Comparison of ENCODE assay signal across 8 cellular contexts in the genomic region with DNA sequence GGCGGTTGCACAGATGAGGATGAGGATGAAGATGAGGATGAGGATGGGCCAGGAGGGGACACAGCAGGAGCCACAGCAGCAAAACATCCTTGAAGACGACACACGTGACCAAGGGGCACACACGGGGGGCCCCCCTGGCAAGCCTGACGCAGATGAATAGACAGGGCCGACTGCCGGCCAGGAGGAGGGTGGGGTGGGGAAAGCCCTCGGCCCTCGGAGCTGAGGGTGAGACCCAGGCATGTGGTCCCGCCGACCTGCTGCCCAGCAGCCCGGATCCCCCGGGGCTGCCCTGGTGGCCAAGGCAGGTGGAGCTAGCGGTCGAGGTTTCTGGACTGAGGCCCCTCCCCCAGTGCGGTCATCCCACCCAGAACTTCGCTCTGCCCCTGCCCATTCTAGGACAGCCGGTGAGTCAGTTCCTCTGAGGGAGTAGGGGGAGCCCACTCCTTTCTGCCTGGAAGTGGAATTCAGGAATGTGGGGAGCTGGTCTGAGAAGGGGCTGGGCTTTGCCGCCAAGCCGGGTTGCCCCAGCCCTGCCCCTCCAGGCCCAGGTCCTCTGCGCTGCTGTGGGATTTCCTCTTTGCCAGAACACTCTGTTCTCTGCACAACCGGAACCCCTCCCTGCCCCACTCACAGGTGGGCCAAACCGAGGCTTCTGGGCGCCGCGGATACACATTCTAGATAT. TPM values are rescaled to one million over a fixed set of nuclear protein-coding genes. Genes with fewer than 3 reads are reported as not detected.
DNase-seq lines count a peak whose midpoint lies in the region; ATAC-seq, FAIRE-seq and TF ChIP-seq lines count a peak whose summit lies in the region.

No MANE protein-coding gene starts in this region.

- H3K36me3 ChIP-seq in BLaER1: no peaks in the 10 kb centered on the region
- H3K36me3 ChIP-seq in colonic mucosa: no peaks in the 10 kb centered on the region
- H3K36me3 ChIP-seq in muscle layer of colon (ENCODE audit: insufficient read depth, low read length): no peaks in the 10 kb centered on the region

- no peaks in the 10 kb centered on the region for H3K9me3 ChIP-seq in BLaER1
- no peaks in the 10 kb centered on the region for H3K9me3 ChIP-seq in colonic mucosa
- H3K9me3 ChIP-seq in muscle layer of colon (ENCODE audit: low read length): no peaks in the 10 kb centered on the region

- H3K9ac ChIP-seq in BLaER1 (no peak overlapping the region), colonic mucosa (ENCODE audit: low read depth in 2 of 2, low read length in 2 of 2) (no peak overlapping the region), muscle layer of colon (ENCODE audit: low read length) (no peak overlapping the region)

- intact Hi-C loops in colonic mucosa (cut with DNase I): loop anchor here (10.0 kb wide), 1 partner anchor 157 kb away; no protein-coding TSS in a partner anchor

- TF ChIP-seq POLR2A in GM12892 (IDR thresholded peaks at IDR 0.05; ENCODE audit: low read depth, low read length): no peak

- TF ChIP-seq CTCF in colonic mucosa (IDR thresholded peaks at IDR 0.05): no peak

- peak overlapping the region; percentile 85 for H3K27ac ChIP-seq in BLaER1
- peak overlapping the region; percentile 74 for H3K27ac ChIP-seq in colonic mucosa
- H3K27ac ChIP-seq in muscle layer of colon (ENCODE audit: low read depth, low read length): peak overlapping the region; percentile 24

- H3K4me3 ChIP-seq in BLaER1: peak overlapping the region; percentile 56
- H3K4me3 ChIP-seq in colonic mucosa: no peak overlapping the region
- no peak overlapping the region for H3K4me3 ChIP-seq in muscle layer of colon (ENCODE audit: low read depth in 1 of 2, low read length in 2 of 2)

- H3K4me2 ChIP-seq in BLaER1: peak overlapping the region; percentile 95

- H3K4me1 ChIP-seq in BLaER1: peaks cover 93% of the 10 kb centered on the region
- peaks cover 27% of the 10 kb centered on the region for H3K4me1 ChIP-seq in colonic mucosa
- H3K4me1 ChIP-seq in muscle layer of colon (ENCODE audit: insufficient read depth, low read length): peaks cover 47% of the 10 kb centered on the region

- no peaks in the 10 kb centered on the region for H4K20me1 ChIP-seq in BLaER1

- FAIRE-seq in GM12892 (lab: Jason Lieb, UNC): no peak

- H3K27me3 ChIP-seq in BLaER1 (no peaks in the 10 kb centered on the region), colonic mucosa (no peaks in the 10 kb centered on the region), muscle layer of colon (ENCODE audit: control insufficient read depth in 1 of 2, insufficient read depth in 2 of 2, low read length in 2 of 2) (peaks cover 0 to 16% of the 10 kb centered on the region in 2 donors)

- DNase-seq in colonic mucosa (no peak), GM12892 (ENCODE audit: insufficient read length) (no peak), SIG-M5 (lab: John Stamatoyannopoulos, UW) (no peak)

- ATAC-seq in GM21825 (IDR thresholded peaks at IDR 0.05; ENCODE audit: unreplicated experiment) (peak; percentile 52), SK-N-SH treated with all-trans-retinoic acid at 6 μM for 48 hours (peak; percentile 34), GM21717 (IDR thresholded peaks at IDR 0.05; ENCODE audit: unreplicated experiment) (no peak)

TF ChIP-seq in SK-N-SH treated with all-trans-retinoic acid at 6 μM for 48 hours, 23 proteins besides CTCF, POLR2A, EP300 and RAD21:
- TF ChIP-seq, protein P1, sequence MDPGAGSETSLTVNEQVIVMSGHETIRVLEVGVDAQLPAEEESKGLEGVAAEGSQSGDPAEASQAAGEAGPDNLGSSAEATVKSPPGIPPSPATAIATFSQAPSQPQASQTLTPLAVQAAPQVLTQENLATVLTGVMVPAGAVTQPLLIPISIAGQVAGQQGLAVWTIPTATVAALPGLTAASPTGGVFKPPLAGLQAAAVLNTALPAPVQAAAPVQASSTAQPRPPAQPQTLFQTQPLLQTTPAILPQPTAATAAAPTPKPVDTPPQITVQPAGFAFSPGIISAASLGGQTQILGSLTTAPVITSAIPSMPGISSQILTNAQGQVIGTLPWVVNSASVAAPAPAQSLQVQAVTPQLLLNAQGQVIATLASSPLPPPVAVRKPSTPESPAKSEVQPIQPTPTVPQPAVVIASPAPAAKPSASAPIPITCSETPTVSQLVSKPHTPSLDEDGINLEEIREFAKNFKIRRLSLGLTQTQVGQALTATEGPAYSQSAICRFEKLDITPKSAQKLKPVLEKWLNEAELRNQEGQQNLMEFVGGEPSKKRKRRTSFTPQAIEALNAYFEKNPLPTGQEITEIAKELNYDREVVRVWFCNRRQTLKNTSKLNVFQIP (CRISPR knock-in tag; IDR thresholded peaks at IDR 0.05; ENCODE audit: borderline replicate concordance, low read depth): no peak
- no peak for TF ChIP-seq ZFP30 (CRISPR knock-in tag; IDR thresholded peaks at IDR 0.05)
- TF ChIP-seq ZNF70 (CRISPR knock-in tag; IDR thresholded peaks at IDR 0.05): no peak
- TF ChIP-seq ZNF8 (CRISPR knock-in tag; IDR thresholded peaks at IDR 0.05): no peak
- TF ChIP-seq ESRRG (CRISPR knock-in tag; IDR thresholded peaks at IDR 0.05): no peak
- TF ChIP-seq CSDC2 (CRISPR knock-in tag; IDR thresholded peaks at IDR 0.05): no peak
- TF ChIP-seq, protein P2, sequence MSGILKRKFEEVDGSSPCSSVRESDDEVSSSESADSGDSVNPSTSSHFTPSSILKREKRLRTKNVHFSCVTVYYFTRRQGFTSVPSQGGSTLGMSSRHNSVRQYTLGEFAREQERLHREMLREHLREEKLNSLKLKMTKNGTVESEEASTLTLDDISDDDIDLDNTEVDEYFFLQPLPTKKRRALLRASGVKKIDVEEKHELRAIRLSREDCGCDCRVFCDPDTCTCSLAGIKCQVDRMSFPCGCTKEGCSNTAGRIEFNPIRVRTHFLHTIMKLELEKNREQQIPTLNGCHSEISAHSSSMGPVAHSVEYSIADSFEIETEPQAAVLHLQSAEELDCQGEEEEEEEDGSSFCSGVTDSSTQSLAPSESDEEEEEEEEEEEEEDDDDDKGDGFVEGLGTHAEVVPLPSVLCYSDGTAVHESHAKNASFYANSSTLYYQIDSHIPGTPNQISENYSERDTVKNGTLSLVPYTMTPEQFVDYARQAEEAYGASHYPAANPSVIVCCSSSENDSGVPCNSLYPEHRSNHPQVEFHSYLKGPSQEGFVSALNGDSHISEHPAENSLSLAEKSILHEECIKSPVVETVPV (CRISPR knock-in tag; IDR thresholded peaks at IDR 0.05): no peak
- TF ChIP-seq TOX (CRISPR knock-in tag; IDR thresholded peaks at IDR 0.05; ENCODE audit: borderline replicate concordance): no peak
- TF ChIP-seq, protein P3, sequence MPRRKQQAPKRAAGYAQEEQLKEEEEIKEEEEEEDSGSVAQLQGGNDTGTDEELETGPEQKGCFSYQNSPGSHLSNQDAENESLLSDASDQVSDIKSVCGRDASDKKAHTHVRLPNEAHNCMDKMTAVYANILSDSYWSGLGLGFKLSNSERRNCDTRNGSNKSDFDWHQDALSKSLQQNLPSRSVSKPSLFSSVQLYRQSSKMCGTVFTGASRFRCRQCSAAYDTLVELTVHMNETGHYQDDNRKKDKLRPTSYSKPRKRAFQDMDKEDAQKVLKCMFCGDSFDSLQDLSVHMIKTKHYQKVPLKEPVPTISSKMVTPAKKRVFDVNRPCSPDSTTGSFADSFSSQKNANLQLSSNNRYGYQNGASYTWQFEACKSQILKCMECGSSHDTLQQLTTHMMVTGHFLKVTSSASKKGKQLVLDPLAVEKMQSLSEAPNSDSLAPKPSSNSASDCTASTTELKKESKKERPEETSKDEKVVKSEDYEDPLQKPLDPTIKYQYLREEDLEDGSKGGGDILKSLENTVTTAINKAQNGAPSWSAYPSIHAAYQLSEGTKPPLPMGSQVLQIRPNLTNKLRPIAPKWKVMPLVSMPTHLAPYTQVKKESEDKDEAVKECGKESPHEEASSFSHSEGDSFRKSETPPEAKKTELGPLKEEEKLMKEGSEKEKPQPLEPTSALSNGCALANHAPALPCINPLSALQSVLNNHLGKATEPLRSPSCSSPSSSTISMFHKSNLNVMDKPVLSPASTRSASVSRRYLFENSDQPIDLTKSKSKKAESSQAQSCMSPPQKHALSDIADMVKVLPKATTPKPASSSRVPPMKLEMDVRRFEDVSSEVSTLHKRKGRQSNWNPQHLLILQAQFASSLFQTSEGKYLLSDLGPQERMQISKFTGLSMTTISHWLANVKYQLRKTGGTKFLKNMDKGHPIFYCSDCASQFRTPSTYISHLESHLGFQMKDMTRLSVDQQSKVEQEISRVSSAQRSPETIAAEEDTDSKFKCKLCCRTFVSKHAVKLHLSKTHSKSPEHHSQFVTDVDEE (CRISPR knock-in tag; IDR thresholded peaks at IDR 0.05): no peak
- TF ChIP-seq ZNF565 (CRISPR knock-in tag; conservative IDR thresholded peaks at IDR 0.05; ENCODE audit: low read depth): no peak

RNA-seq across cellular contexts. Expression of gene CYGB, which starts 9.9 kb away (rescaled TPM):
- total RNA-seq in colonic mucosa: 1 to 10 TPM; 4.7 to 9.9 TPM
- not detected for polyA plus RNA-seq in GM12892 (2012; ENCODE audit: missing spikeins)

RNA-seq across cellular contexts. Expression of gene PRCD, which starts 12.3 kb away (rescaled TPM):
- 1 to 10 TPM in 1 of 2 donors, under 1 TPM in 1; 0.29 to 1.2 TPM for total RNA-seq in colonic mucosa
- polyA plus RNA-seq in GM12892 (2012; ENCODE audit: missing spikeins): not detected

RNA-seq across cellular contexts. Expression of gene RHBDF2, which starts 26.3 kb away (rescaled TPM):
- 10 to 100 TPM; 11.6 to 23.9 TPM for total RNA-seq in colonic mucosa
- polyA plus RNA-seq in GM12892 (2012; ENCODE audit: missing spikeins): 16.3 TPM

RNA-seq across cellular contexts. Expression of gene ST6GALNAC2, which starts 58.1 kb away (rescaled TPM):
- total RNA-seq in colonic mucosa: 1 to 10 TPM; 3.8 to 6.3 TPM
- polyA plus RNA-seq in GM12892 (2012; ENCODE audit: missing spikeins): not detected

Comparison
In these comparisons a context has a peak if more than half of its experiments do, and no peak if none do; other contexts are left out.
1. H3K27ac ChIP-seq: peak in every context shown above with its lines; median percentile 85 in BLaER1; 74 in colonic mucosa; 24 in muscle layer of colon.